10 cellular contexts compared by ENCODE assay signal in genomic region chr9:112119225-112120045, GRCh38. TPM values are rescaled to one million over a fixed set of nuclear protein-coding genes. Genes with fewer than 3 reads are reported as not detected.
DNase-seq lines count a peak whose midpoint lies in the region; ATAC-seq, FAIRE-seq and TF ChIP-seq lines count a peak whose summit lies in the region.
"Had no signal": no experiment of that assay in that cellular context is flagged by ENCODE, and none has a peak within 500 bp of the region (broad histone marks: within the 10 kb centered on the region; RNA-seq: fewer than 3 reads in every experiment).

No MANE protein-coding gene starts in this region.

- peaks cover 30% of the 10 kb centered on the region for H3K4me1 Mint-ChIP-seq in nephron

- H3K9me3 Mint-ChIP-seq in nephron: no peaks in the 10 kb centered on the region
- H3K9me3 Mint-ChIP-seq: activated B cell treated with CpG ODN at 0.5 μM for 24 hours had no signal

- peak; percentile 82 for DNase-seq in DMS 273 treated with DMSO at 0.1 percent for 48 hours (lab: John Stamatoyannopoulos, UW)
- DNase-seq in RCC 7860 (ENCODE audit: low spot score): peak; percentile 99
- DNase-seq in glomerular visceral epithelial cell (ENCODE audit: extremely low spot score): peak; percentile 96
- DNase-seq in effector CD4-positive, alpha-beta T cell: no peak
- DNase-seq in mesenteric fat pad (ENCODE audit: low spot score): no peak
- DNase-seq in left cardiac atrium: no peak
- no peak for DNase-seq in GM13976 (ENCODE audit: low spot score)
- DNase-seq: activated B cell treated with CpG ODN at 0.5 μM for 24 hours, dermis blood vessel endothelial cell had no signal

- TF ChIP-seq CTCF in nephron (IDR thresholded peaks at IDR 0.05; ENCODE audit: unreplicated experiment in 3 of 3) (no peak), GM13976 (IDR thresholded peaks at IDR 0.05; ENCODE audit: borderline replicate concordance, control extremely low read depth, extremely low read depth, insufficient read depth, missing control alignments) (no peak)

- peak; percentile 98 for FAIRE-seq in RCC 7860 (lab: Jason Lieb, UNC)

- in situ Hi-C loops in GM13976 (cut with MboI; ENCODE audit: low sequenced_read_pairs, unreplicated experiment): no loop called here

- peaks cover 33% of the 10 kb centered on the region for H3K36me3 Mint-ChIP-seq in nephron (ENCODE audit: low read depth)

- peak overlapping the region; percentile 95 to 99 (median 98) for H3K27ac Mint-ChIP-seq in nephron
- H3K27ac Mint-ChIP-seq: activated B cell treated with CpG ODN at 0.5 μM for 24 hours had no signal

- peak overlapping the region; percentile 0 to 10 (median 6) for H3K4me3 Mint-ChIP-seq in nephron
- H3K4me3 Mint-ChIP-seq: activated B cell treated with CpG ODN at 0.5 μM for 24 hours had no signal

- H3K27me3 Mint-ChIP-seq in nephron (ENCODE audit: low read depth): no peaks in the 10 kb centered on the region
- H3K27me3 Mint-ChIP-seq: activated B cell treated with CpG ODN at 0.5 μM for 24 hours had no signal

- no peak for ATAC-seq in left cardiac atrium

- intact Hi-C loops in left cardiac atrium (cut with DNase I): no loop called here

RNA-seq across cellular contexts. Expression of gene SUSD1, which starts 55.7 kb away (rescaled TPM):
- total RNA-seq in mesenteric fat pad: 18.9 TPM
- 10 to 100 TPM in 1 of 2 donors, 1 to 10 TPM in 1; 9.4 to 13.7 TPM for total RNA-seq in left cardiac atrium

Comparison
In these comparisons a context has a peak if more than half of its experiments do, and no peak if none do; other contexts are left out.
1. DNase-seq: peak in DMS 273 treated with DMSO at 0.1 percent for 48 hours (single experiment), RCC 7860 (single experiment) and glomerular visceral epithelial cell (single experiment); none in effector CD4-positive, alpha-beta T cell (single experiment), mesenteric fat pad (single experiment), left cardiac atrium (single experiment) and GM13976 (single experiment).